Comparison of ENCODE assay signal across 1 cellular context in the genomic region with DNA sequence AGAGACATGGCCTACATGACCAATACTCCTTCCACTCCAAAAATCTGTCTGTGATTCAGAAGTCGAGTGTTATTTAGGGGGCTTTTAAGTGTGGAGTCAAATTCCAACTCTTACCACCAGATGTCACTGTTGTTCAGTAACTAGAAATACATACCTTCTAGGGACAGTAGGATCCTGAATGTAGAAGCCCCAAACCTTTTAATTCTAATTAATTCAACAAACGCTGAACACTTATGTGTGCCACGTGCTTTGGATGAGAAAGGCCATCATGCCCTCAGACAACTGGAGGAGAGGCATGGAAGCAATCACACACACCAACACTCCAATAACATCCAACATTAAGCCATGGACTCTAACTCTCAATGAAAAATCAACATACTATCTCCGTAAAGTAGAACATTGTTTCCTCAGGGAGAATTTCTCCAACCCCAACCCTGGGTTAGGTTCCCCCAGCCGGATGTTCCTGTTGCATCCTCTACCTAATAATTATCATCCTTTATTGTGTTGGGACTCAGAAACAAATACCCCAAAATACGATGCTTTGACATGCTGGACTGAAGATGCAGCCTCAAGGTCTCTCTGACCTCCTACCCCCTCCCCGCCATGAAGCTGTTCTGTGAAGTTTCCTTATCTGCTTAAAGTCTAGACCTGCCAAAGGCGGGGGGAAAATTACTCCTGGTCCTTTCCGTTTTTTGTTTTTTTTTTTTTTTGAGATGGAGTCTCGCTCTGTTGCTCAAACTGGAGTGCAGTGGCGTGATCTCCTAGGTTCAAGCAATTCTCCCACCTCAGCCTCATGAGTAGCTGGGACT.
TF ChIP-seq lines count a peak whose summit lies in the region.

No MANE protein-coding gene starts in this region.

TF ChIP-seq in GM12878, 131 proteins besides CTCF, POLR2A, EP300 and RAD21:
- TF ChIP-seq SREBF2 (IDR thresholded peaks at IDR 0.05; ENCODE audit: low read length) (no peak), SMC3 (IDR thresholded peaks at IDR 0.05; ENCODE audit: borderline replicate concordance, low read length) (peak; percentile 73)
